In the genomic region with DNA sequence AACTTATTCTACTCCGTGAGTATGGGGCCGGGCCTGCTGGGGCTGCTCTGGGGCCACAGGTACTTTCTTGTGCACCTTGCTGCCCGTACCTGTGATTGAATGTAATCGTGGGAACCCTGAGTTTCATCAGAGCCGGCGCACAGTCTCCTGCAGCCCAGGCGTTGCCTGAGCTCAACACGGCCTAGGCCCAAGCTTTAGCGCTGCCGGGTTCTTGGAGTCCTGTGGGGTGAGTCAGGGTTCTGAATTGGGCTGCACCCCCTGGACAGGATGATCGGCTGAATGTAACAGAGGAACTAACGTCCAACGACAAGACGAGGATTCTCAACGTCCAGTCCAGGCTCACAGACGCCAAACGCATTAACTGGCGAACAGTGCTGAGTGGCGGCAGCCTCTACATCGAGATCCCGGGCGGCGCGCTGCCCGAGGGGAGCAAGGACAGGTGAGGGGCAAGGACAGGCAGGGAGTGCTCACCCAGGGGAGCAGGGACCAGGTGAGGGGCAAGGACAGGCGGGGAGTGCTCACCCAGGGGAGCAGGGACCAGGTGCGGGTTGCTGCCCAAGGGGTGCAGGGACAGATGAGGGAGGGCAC, we compare ENCODE assay signal across 8 cellular contexts. TPM values are rescaled to one million over a fixed set of nuclear protein-coding genes. Genes with fewer than 3 reads are reported as not detected.
A peak's percentile ranks its signal among the peaks of the same experiment; 100 is the strongest.
DNase-seq lines count a peak whose midpoint lies in the region; ATAC-seq and TF ChIP-seq lines count a peak whose summit lies in the region.

No MANE protein-coding gene starts in this region.

- peak overlapping the region; percentile 75 to 98 for H3K27ac Mint-ChIP-seq in activated naive CD4-positive, alpha-beta T cell treated with anti-CD3 and anti-CD28 coated beads, Interleukin-2, amount 50 U/mL, for 72 hours
- peak overlapping the region; percentile 91 for H3K27ac Mint-ChIP-seq in stimulated activated naive B cell treated with anti-CD40 and anti-IgM and Interleukin-4, amounts not matched to agents 10 μg/mL and 1 μg/mL and 100 μg/mL, for 72 hours

- no CpG with 5 or more reads among the region's 27 CpGs for WGBS in iPS DF 6.9 (ENCODE audit: insufficient coverage, insufficient read length)

- peak overlapping the region; percentile 95 for H3K4me3 Mint-ChIP-seq in stimulated activated naive B cell treated with anti-CD40 and anti-IgM and Interleukin-4, amounts not matched to agents 10 μg/mL and 1 μg/mL and 100 μg/mL, for 72 hours

- POLR2A ChIA-PET in AG04450 (lab: Yijun Ruan, JAX) = interaction anchor here (1.1 to 1.7 kb wide), 4 partner anchors 11 to 32 kb away, joined by 3 to 7 read pairs (median 4); partner anchors contain the start of gene PEAK3

- H3K27me3 ChIP-seq in AG04450 (ENCODE audit: control insufficient read depth, insufficient read depth, low read length) = no peaks in the 10 kb centered on the region
- no peaks in the 10 kb centered on the region for H3K27me3 ChIP-seq in iPS DF 6.9 (ENCODE audit: control insufficient read depth, insufficient read depth, low read length)

- DNase-seq in AG04450 (ENCODE audit: low read depth, low spot score) (no peak), HS-5 (ENCODE audit: low read depth) (peak; percentile 53), iPS DF 6.9 (ENCODE audit: low read depth, low spot score) (no peak)
- DNase-seq in activated naive CD4-positive, alpha-beta T cell treated with anti-CD3 and anti-CD28 coated beads, Interleukin-2, amount 50 U/mL, for 72 hours (ENCODE audit: low spot score in 2 of 2) = no peak
- no peak for DNase-seq in stimulated activated naive B cell treated with anti-CD40 and anti-IgM and Interleukin-4, amounts not matched to agents 10 μg/mL and 1 μg/mL and 100 μg/mL, for 72 hours
- no peak for DNase-seq in activated CD4-positive, alpha-beta T cell treated with anti-CD3 and anti-CD28 coated beads, Interleukin-2, amount 50 U/mL, for 4 hours

- H3K9me3 ChIP-seq in AG04450 (ENCODE audit: control insufficient read depth, insufficient read depth, low read length) (peaks cover 11% of the 10 kb centered on the region; the same call in 1 of the 2 replicates), iPS DF 6.9 (ENCODE audit: control insufficient read depth, insufficient read depth, low read length) (no peaks in the 10 kb centered on the region)

- H3K36me3 Mint-ChIP-seq in activated naive CD4-positive, alpha-beta T cell treated with anti-CD3 and anti-CD28 coated beads, Interleukin-2, amount 50 U/mL, for 72 hours = peaks cover 10 to 23% of the 10 kb centered on the region in 2 donors
- peaks cover 46 to 53% of the 10 kb centered on the region in 2 donors for H3K36me3 Mint-ChIP-seq in stimulated activated naive B cell treated with anti-CD40 and anti-IgM and Interleukin-4, amounts not matched to agents 10 μg/mL and 1 μg/mL and 100 μg/mL, for 72 hours

- CTCF ChIA-PET in AG04450 (lab: Charles Lee) = interaction anchor here (0.6 to 1.4 kb wide), 2 partner anchors 13 to 116 kb away, joined by 3 read pairs; no protein-coding TSS in a partner anchor

- H3K27me3 Mint-ChIP-seq in stimulated activated naive B cell treated with anti-CD40 and anti-IgM and Interleukin-4, amounts not matched to agents 10 μg/mL and 1 μg/mL and 100 μg/mL, for 72 hours = no peaks in the 10 kb centered on the region

- H3K27ac ChIP-seq in AG04450 (ENCODE audit: low read depth, low read length) = peak overlapping the region; percentile 39
- no peak overlapping the region for H3K27ac ChIP-seq in iPS DF 6.9 (ENCODE audit: low read length)

- H3K36me3 ChIP-seq in iPS DF 6.9 (ENCODE audit: control insufficient read depth, insufficient read depth, low read length) = peaks cover 13% of the 10 kb centered on the region

- H3K9me3 Mint-ChIP-seq in activated naive CD4-positive, alpha-beta T cell treated with anti-CD3 and anti-CD28 coated beads, Interleukin-2, amount 50 U/mL, for 72 hours = no peaks in the 10 kb centered on the region
- H3K9me3 Mint-ChIP-seq in stimulated activated naive B cell treated with anti-CD40 and anti-IgM and Interleukin-4, amounts not matched to agents 10 μg/mL and 1 μg/mL and 100 μg/mL, for 72 hours = no peaks in the 10 kb centered on the region

- ATAC-seq in activated naive CD4-positive, alpha-beta T cell treated with anti-CD3 and anti-CD28 coated beads, Interleukin-2, amount 50 U/mL, for 72 hours = no peak
- no peak for ATAC-seq in stimulated activated naive B cell treated with anti-CD40 and anti-IgM and Interleukin-4, amounts not matched to agents 10 μg/mL and 1 μg/mL and 100 μg/mL, for 72 hours (replicated peaks)
- ATAC-seq in GM21423 (IDR thresholded peaks at IDR 0.05; ENCODE audit: unreplicated experiment) (no peak), GM19467 (IDR thresholded peaks at IDR 0.05; ENCODE audit: unreplicated experiment) (no peak)

- TF ChIP-seq CTCF in AG04450 (IDR thresholded peaks at IDR 0.05; ENCODE audit: low read depth, low read length) = no peak

- peaks cover 32 to 59% of the 10 kb centered on the region in 2 donors for H3K4me1 Mint-ChIP-seq in stimulated activated naive B cell treated with anti-CD40 and anti-IgM and Interleukin-4, amounts not matched to agents 10 μg/mL and 1 μg/mL and 100 μg/mL, for 72 hours

- H3K4me3 ChIP-seq in AG04450 (ENCODE audit: low read depth, low read length) (peak overlapping the region; percentile 98), iPS DF 6.9 (ENCODE audit: low read length) (peak overlapping the region; percentile 97; the same call in 1 of the 2 replicates)

- peaks cover 6% of the 10 kb centered on the region for H3K4me1 ChIP-seq in iPS DF 6.9 (ENCODE audit: control insufficient read depth, insufficient read depth, low read length)

RNA-seq across cellular contexts. Expression of gene PEAK3, which starts 10.4 kb away (rescaled TPM):
- polyA plus RNA-seq in AG04450 (2011; rRNA removed) = 0.04 TPM in 1 of 2 replicates, not detected in the other
- not detected in 2 replicates for polyA minus RNA-seq in AG04450 (2011; rRNA and poly(A)+ RNA removed)
- not detected for total RNA-seq in activated naive CD4-positive, alpha-beta T cell treated with anti-CD3 and anti-CD28 coated beads, Interleukin-2, amount 50 U/mL, for 72 hours

RNA-seq across cellular contexts. Expression of gene JSRP1, which starts 15.4 kb away (rescaled TPM):
- not detected in 2 replicates for polyA plus RNA-seq in AG04450 (2011; rRNA removed)
- not detected in 2 replicates for polyA minus RNA-seq in AG04450 (2011; rRNA and poly(A)+ RNA removed)
- total RNA-seq in activated naive CD4-positive, alpha-beta T cell treated with anti-CD3 and anti-CD28 coated beads, Interleukin-2, amount 50 U/mL, for 72 hours = under 1 TPM; 0.39 to 0.56 TPM

RNA-seq across cellular contexts. Expression of gene AMH, which starts 22.5 kb away (rescaled TPM):
- not detected in 2 replicates for polyA plus RNA-seq in AG04450 (2011; rRNA removed)
- polyA minus RNA-seq in AG04450 (2011; rRNA and poly(A)+ RNA removed) = not detected in 2 replicates
- total RNA-seq in activated naive CD4-positive, alpha-beta T cell treated with anti-CD3 and anti-CD28 coated beads, Interleukin-2, amount 50 U/mL, for 72 hours = 1 to 10 TPM; 1.9 to 2.9 TPM

RNA-seq across cellular contexts. Expression of gene SF3A2, which starts 35.0 kb away (rescaled TPM):
- polyA plus RNA-seq in AG04450 (2011; rRNA removed) = 7.0 and 9.5 TPM in 2 replicates
- 11.7 and 14.1 TPM in 2 replicates for polyA minus RNA-seq in AG04450 (2011; rRNA and poly(A)+ RNA removed)
- 100 to 1,000 TPM; 145 to 154 TPM for total RNA-seq in activated naive CD4-positive, alpha-beta T cell treated with anti-CD3 and anti-CD28 coated beads, Interleukin-2, amount 50 U/mL, for 72 hours

RNA-seq across cellular contexts. Expression of gene PLEKHJ1, which starts 35.5 kb away (rescaled TPM):
- 38.7 and 39.3 TPM in 2 replicates for polyA plus RNA-seq in AG04450 (2011; rRNA removed)
- 21.1 and 30.5 TPM in 2 replicates for polyA minus RNA-seq in AG04450 (2011; rRNA and poly(A)+ RNA removed)
- 10 to 100 TPM; 41.9 to 69.9 TPM for total RNA-seq in activated naive CD4-positive, alpha-beta T cell treated with anti-CD3 and anti-CD28 coated beads, Interleukin-2, amount 50 U/mL, for 72 hours
